ENCODE assay signal across 25 cellular contexts in the genomic region with DNA sequence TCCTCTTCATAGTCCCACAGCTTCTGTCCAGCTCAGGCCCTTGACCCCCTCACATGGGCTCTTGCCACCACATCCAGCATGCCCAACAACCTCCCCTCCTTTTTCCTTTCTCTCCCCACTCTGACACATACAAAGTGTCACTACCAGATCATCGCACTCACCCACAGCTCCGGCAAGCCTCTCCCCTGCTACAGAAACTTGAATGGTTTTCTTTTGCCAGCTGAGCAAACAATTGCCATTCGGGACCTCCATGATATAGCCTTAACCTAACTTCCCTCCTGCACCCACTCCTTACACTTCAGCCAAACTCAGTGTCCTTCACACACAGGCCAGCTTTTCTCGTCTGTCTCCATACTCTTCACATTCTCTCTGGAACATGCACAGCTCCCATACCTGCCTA. TPM values are rescaled to one million over a fixed set of nuclear protein-coding genes. Genes with fewer than 3 reads are reported as not detected.
A peak's percentile ranks its signal among the peaks of the same experiment; 100 is the strongest.
DNase-seq lines count a peak whose midpoint lies in the region; ATAC-seq and TF ChIP-seq lines count a peak whose summit lies in the region.
"Had no signal": no experiment of that assay in that cellular context is flagged by ENCODE, and none has a peak within 500 bp of the region (broad histone marks: within the 10 kb centered on the region; RNA-seq: fewer than 3 reads in every experiment).

No MANE protein-coding gene starts in this region.

- H3K27me3 ChIP-seq in vagina (no peaks in the 10 kb centered on the region), endodermal cell (ENCODE audit: control insufficient read depth, insufficient read depth, low read length, poor library complexity, severe bottlenecking) (peaks cover 27% of the 10 kb centered on the region)
- H3K27me3 ChIP-seq: BLaER1 treated with 17β-estradiol and CSF1 and Interleukin-3, amounts not matched to agents 10 nM and 100 nM had no signal

- H3K36me3 ChIP-seq in vagina, result no peaks in the 10 kb centered on the region
- H3K36me3 ChIP-seq in endodermal cell (ENCODE audit: control insufficient read depth, insufficient read depth, low read length), result no peaks in the 10 kb centered on the region
- H3K36me3 ChIP-seq: BLaER1 treated with 17β-estradiol and CSF1 and Interleukin-3, amounts not matched to agents 10 nM and 100 nM; HAP-1 had no signal

- peaks cover 1% of the 10 kb centered on the region for H3K36me3 Mint-ChIP-seq in activated CD8-positive, alpha-beta memory T cell treated with anti-CD3 and anti-CD28 coated beads, Interleukin-2, amount 10 ng/mL, durations not matched to agents 7 days and 5 days
- H3K36me3 Mint-ChIP-seq in endothelial cell (ENCODE audit: low read depth, unreplicated experiment), result no peaks in the 10 kb centered on the region
- H3K36me3 Mint-ChIP-seq in nephron (ENCODE audit: low read depth), result no peaks in the 10 kb centered on the region
- no peaks in the 10 kb centered on the region for H3K36me3 Mint-ChIP-seq in endodermal cell (ENCODE audit: low read depth)

- H3K27ac ChIP-seq in vagina (no peak overlapping the region), endodermal cell (ENCODE audit: low read depth, low read length) (no peak overlapping the region)
- H3K27ac ChIP-seq: A549; BLaER1 treated with 17β-estradiol and CSF1 and Interleukin-3, amounts not matched to agents 10 nM and 100 nM; PC-9 had no signal

- 92 to 94% methylated on average over 1 to 4 of the region's 4 CpGs for WGBS in endodermal cell (ENCODE audit: insufficient coverage in 1 of 2, insufficient read length in 1 of 2), 2 experiments

- peaks cover 2% of the 10 kb centered on the region for H3K9me3 Mint-ChIP-seq in activated CD8-positive, alpha-beta memory T cell treated with anti-CD3 and anti-CD28 coated beads, Interleukin-2, amount 10 ng/mL, durations not matched to agents 7 days and 5 days (ENCODE audit: low read depth)
- H3K9me3 Mint-ChIP-seq in endothelial cell (ENCODE audit: unreplicated experiment) (no peaks in the 10 kb centered on the region), nephron (peaks cover 4% of the 10 kb centered on the region), endodermal cell (no peaks in the 10 kb centered on the region)
- H3K9me3 Mint-ChIP-seq: HFFc6 had no signal

- no peak overlapping the region for H3K4me3 Mint-ChIP-seq in activated CD8-positive, alpha-beta memory T cell treated with anti-CD3 and anti-CD28 coated beads, Interleukin-2, amount 10 ng/mL, durations not matched to agents 7 days and 5 days
- peak overlapping the region; percentile 28 for H3K4me3 Mint-ChIP-seq in endothelial cell (ENCODE audit: unreplicated experiment)
- H3K4me3 Mint-ChIP-seq in nephron, result no peak overlapping the region
- H3K4me3 Mint-ChIP-seq in endodermal cell, result no peak overlapping the region
- H3K4me3 Mint-ChIP-seq: CD4-positive, alpha-beta T cell; HFFc6 had no signal

- H3K4me3 ChIP-seq in vagina, result no peak overlapping the region
- H3K4me3 ChIP-seq in endodermal cell (ENCODE audit: low read length), result no peak overlapping the region
- H3K4me3 ChIP-seq: A549; BLaER1 treated with 17β-estradiol and CSF1 and Interleukin-3, amounts not matched to agents 10 nM and 100 nM; HAP-1; PC-9 had no signal

- peaks cover 10% of the 10 kb centered on the region for H3K4me1 ChIP-seq in vagina
- H3K4me1 ChIP-seq in endodermal cell (ENCODE audit: control insufficient read depth, insufficient read depth, low read length), result no peaks in the 10 kb centered on the region

- peaks cover 14% of the 10 kb centered on the region for H3K27me3 Mint-ChIP-seq in activated CD8-positive, alpha-beta memory T cell treated with anti-CD3 and anti-CD28 coated beads, Interleukin-2, amount 10 ng/mL, durations not matched to agents 7 days and 5 days
- peaks cover 2% of the 10 kb centered on the region for H3K27me3 Mint-ChIP-seq in endothelial cell (ENCODE audit: unreplicated experiment)
- H3K27me3 Mint-ChIP-seq in nephron (ENCODE audit: low read depth), result no peaks in the 10 kb centered on the region
- peaks cover 39% of the 10 kb centered on the region for H3K27me3 Mint-ChIP-seq in endodermal cell (ENCODE audit: insufficient read depth)
- H3K27me3 Mint-ChIP-seq: CD4-positive, alpha-beta T cell had no signal

- H3K9ac ChIP-seq in endodermal cell (ENCODE audit: extremely low read depth, low read length, poor library complexity, severe bottlenecking), result no peak overlapping the region
- H3K9ac ChIP-seq: BLaER1 treated with 17β-estradiol and CSF1 and Interleukin-3, amounts not matched to agents 10 nM and 100 nM had no signal

- no peak for ATAC-seq in activated CD8-positive, alpha-beta memory T cell treated with anti-CD3 and anti-CD28 coated beads, Interleukin-2, amount 10 ng/mL, durations not matched to agents 7 days and 5 days
- ATAC-seq: A549 had no signal

- no peak for TF ChIP-seq CTCF in endothelial cell (IDR thresholded peaks at IDR 0.05; ENCODE audit: unreplicated experiment)
- no peak for TF ChIP-seq CTCF in nephron (IDR thresholded peaks at IDR 0.05; ENCODE audit: unreplicated experiment in 3 of 3)
- no peak for TF ChIP-seq CTCF in vagina (IDR thresholded peaks at IDR 0.05)
- TF ChIP-seq CTCF in endodermal cell (conservative IDR thresholded peaks at IDR 0.05), result no peak

- CTCF ChIA-PET in activated CD8-positive, alpha-beta memory T cell treated with anti-CD3 and anti-CD28 coated beads, Interleukin-2, amount 10 ng/mL, durations not matched to agents 7 days and 5 days (lab: Charles Lee), result interaction anchor here (1.9 to 9.0 kb wide), 4 partner anchors 14 to 345 kb away, joined by 11 to 84 read pairs (median 39); no protein-coding TSS in a partner anchor

- no peak overlapping the region for H3K27ac Mint-ChIP-seq in activated CD8-positive, alpha-beta memory T cell treated with anti-CD3 and anti-CD28 coated beads, Interleukin-2, amount 10 ng/mL, durations not matched to agents 7 days and 5 days
- H3K27ac Mint-ChIP-seq in endothelial cell (ENCODE audit: unreplicated experiment) (no peak overlapping the region), nephron (peak overlapping the region in 2 of 3 experiments; percentile 18 to 37), endodermal cell (no peak overlapping the region)
- H3K27ac Mint-ChIP-seq: CD4-positive, alpha-beta T cell; HFFc6 had no signal

- peaks cover 7% of the 10 kb centered on the region for H3K4me1 Mint-ChIP-seq in activated CD8-positive, alpha-beta memory T cell treated with anti-CD3 and anti-CD28 coated beads, Interleukin-2, amount 10 ng/mL, durations not matched to agents 7 days and 5 days
- H3K4me1 Mint-ChIP-seq in endothelial cell (ENCODE audit: unreplicated experiment) (peaks cover 20% of the 10 kb centered on the region), nephron (peaks cover 26% of the 10 kb centered on the region), endodermal cell (peaks cover 2% of the 10 kb centered on the region)

- peak; percentile 21 for DNase-seq in activated CD8-positive, alpha-beta memory T cell treated with anti-CD3 and anti-CD28 coated beads, Interleukin-2, amount 10 ng/mL, durations not matched to agents 7 days and 5 days
- no peak for DNase-seq in activated CD8-positive, alpha-beta memory T cell treated with anti-CD3 and anti-CD28 coated beads, Interleukin-2, amount 50 U/mL, for 48 hours
- DNase-seq in endothelial cell (ENCODE audit: low spot score) (no peak), vagina (ENCODE audit: extremely low spot score in 2 of 2) (peak; percentile 55 to 75), endodermal cell (no peak), LoVo (ENCODE audit: low spot score) (no peak)
- DNase-seq: AML-193; CD4-positive, alpha-beta T cell; DMS53; GOT3; HFFc6; IMR-90; KG1; MM.1S; NCI-H2029; NCI-H446 treated with DMSO at 0.1 percent for 48 hours; NCI-H526; PC-9; SHP77 treated with DMSO at 0.1 percent for 48 hours had no signal

- H3K9me3 ChIP-seq in vagina, result no peaks in the 10 kb centered on the region
- no peaks in the 10 kb centered on the region for H3K9me3 ChIP-seq in endodermal cell (ENCODE audit: control insufficient read depth, low read length)
- H3K9me3 ChIP-seq: A549, HAP-1 had no signal

- intact Hi-C loops in vagina (cut with DNase I), result loop anchor here (5.0 kb wide), 1 partner anchor 338 kb away; no protein-coding TSS in a partner anchor

- no peak for TF ChIP-seq POLR2A in vagina (IDR thresholded peaks at IDR 0.05)

RNA-seq across cellular contexts. Expression of gene MAB21L3, which starts 43.3 kb away (rescaled TPM):
- total RNA-seq in activated CD8-positive, alpha-beta memory T cell treated with anti-CD3 and anti-CD28 coated beads, Interleukin-2, amount 10 ng/mL, durations not matched to agents 7 days and 5 days, result not detected
- total RNA-seq in endothelial cell (ENCODE audit: unreplicated experiment) (0.18 TPM), vagina (4.4 TPM), endodermal cell (under 1 TPM in 1 of 2 donors, not detected in 1; 0.09 TPM)
- 0.07 TPM for polyA plus RNA-seq in endodermal cell (2013, experiment 1 of 2)
- polyA plus RNA-seq in endodermal cell (2013, experiment 2 of 2), result 0.12 TPM
- total RNA-seq: CD4-positive, alpha-beta T cell; G401; IMR-90; PC-9; RPMI7951 had no signal
- polyA plus RNA-seq: IMR-90 had no signal

Comparison
In these comparisons a context has a peak if more than half of its experiments do, and no peak if none do; other contexts are left out.
1. DNase-seq: peak in activated CD8-positive, alpha-beta memory T cell treated with anti-CD3 and anti-CD28 coated beads, Interleukin-2, amount 10 ng/mL, durations not matched to agents 7 days and 5 days (single experiment) and vagina (2 of 2); none in activated CD8-positive, alpha-beta memory T cell treated with anti-CD3 and anti-CD28 coated beads, Interleukin-2, amount 50 U/mL, for 48 hours (single experiment), endothelial cell (single experiment), endodermal cell (single experiment) and LoVo (single experiment).
2. H3K27ac Mint-ChIP-seq: peak in nephron (2 of 3); none in activated CD8-positive, alpha-beta memory T cell treated with anti-CD3 and anti-CD28 coated beads, Interleukin-2, amount 10 ng/mL, durations not matched to agents 7 days and 5 days (single experiment), endothelial cell (single experiment) and endodermal cell (single experiment).